10 cellular contexts compared by ENCODE assay signal in genomic region chr9:79667716-79668458, GRCh38.
DNase-seq lines count a peak whose midpoint lies in the region; ATAC-seq, FAIRE-seq and TF ChIP-seq lines count a peak whose summit lies in the region.
"Had no signal": no experiment of that assay in that cellular context is flagged by ENCODE, and none has a peak within 500 bp of the region (broad histone marks: within the 10 kb centered on the region; RNA-seq: fewer than 3 reads in every experiment).

No MANE protein-coding gene starts in this region.

- FAIRE-seq in keratinocyte (lab: Jason Lieb, UNC), result peak; percentile 26

- H2AFZ ChIP-seq in keratinocyte (ENCODE audit: control insufficient read depth, low read length), result no peak overlapping the region

- H4K20me1 ChIP-seq in keratinocyte (ENCODE audit: control insufficient read depth, extremely low read depth, insufficient read depth, low read length), result no peaks in the 10 kb centered on the region

- CTCF ChIA-PET in T-cell (lab: Charles Lee), result no interaction called here

- H3K4me2 ChIP-seq in keratinocyte (ENCODE audit: control insufficient read depth, extremely low read depth, insufficient read depth, low read depth, low read length), result no peak overlapping the region

- H3K36me3 Mint-ChIP-seq in T-cell, result peaks cover 68% of the 10 kb centered on the region

- H3K27ac ChIP-seq in left ventricle myocardium inferior (replicated peaks) (no peak overlapping the region), keratinocyte (ENCODE audit: control insufficient read depth, insufficient read depth, low read length) (no peak overlapping the region), upper lobe of right lung (no peak overlapping the region)
- H3K27ac ChIP-seq: tibial artery had no signal

- peak; percentile 43 for ATAC-seq in Right ventricle myocardium superior (ENCODE audit: poor library complexity)
- ATAC-seq in upper lobe of right lung, result peak; percentile 52
- ATAC-seq in HG02970 (IDR thresholded peaks at IDR 0.05; ENCODE audit: low FRiP score, unreplicated experiment), result no peak
- no peak for ATAC-seq in HG03469 (IDR thresholded peaks at IDR 0.05; ENCODE audit: unreplicated experiment)
- ATAC-seq in T-cell (replicated peaks in 1 of 4), result no peak

- no peaks in the 10 kb centered on the region for H3K79me2 ChIP-seq in keratinocyte (ENCODE audit: control insufficient read depth, insufficient read depth, low read length)

- no peaks in the 10 kb centered on the region for H3K9me3 ChIP-seq in left ventricle myocardium inferior (replicated peaks)
- no peaks in the 10 kb centered on the region for H3K9me3 ChIP-seq in keratinocyte (ENCODE audit: control insufficient read depth, low read depth, low read length)
- no peaks in the 10 kb centered on the region for H3K9me3 ChIP-seq in upper lobe of right lung
- H3K9me3 ChIP-seq: tibial artery had no signal

- POLR2A ChIA-PET in T-cell (lab: Charles Lee), result no interaction called here

- H3K9me3 Mint-ChIP-seq in T-cell, result no peaks in the 10 kb centered on the region

- peaks cover 46% of the 10 kb centered on the region for H3K4me1 ChIP-seq in left ventricle myocardium inferior
- peaks cover 33% of the 10 kb centered on the region for H3K4me1 ChIP-seq in keratinocyte (ENCODE audit: control insufficient read depth, extremely low read depth, insufficient read depth, low read length)
- peaks cover 5% of the 10 kb centered on the region for H3K4me1 ChIP-seq in upper lobe of right lung

- H3K4me3 ChIP-seq in left ventricle myocardium inferior (no peak overlapping the region), keratinocyte (ENCODE audit: control insufficient read depth in 2 of 3, extremely low read depth in 1 of 3, insufficient read depth in 2 of 3, low read depth in 1 of 3, low read length in 3 of 3) (no peak overlapping the region), upper lobe of right lung (no peak overlapping the region)
- H3K4me3 ChIP-seq: tibial artery had no signal

- intact Hi-C loops in Right ventricle myocardium superior (cut with DNase I) (loop anchor here (10.0 kb wide), 1 partner anchor 93 kb away; the partner anchor contains the start of gene TLE4), left ventricle myocardium inferior (cut with micrococcal nuclease) (no loop called here), upper lobe of right lung (cut with DNase I) (no loop called here)

- dilution Hi-C loops in keratinocyte (cut with MboI; ENCODE audit: extremely low pct_ligation_motif_present, low sequenced_read_pairs), result no loop called here

- H3K27me3 ChIP-seq in left ventricle myocardium inferior (ENCODE audit: low read depth) (no peaks in the 10 kb centered on the region), keratinocyte (ENCODE audit: control insufficient read depth, extremely low read depth, insufficient read depth, low read length) (no peaks in the 10 kb centered on the region), upper lobe of right lung (no peaks in the 10 kb centered on the region)
- H3K27me3 ChIP-seq: tibial artery had no signal

- H3K9me1 ChIP-seq in keratinocyte (ENCODE audit: control insufficient read depth, extremely low read depth, insufficient read depth, low read length), result no peaks in the 10 kb centered on the region

- no peak overlapping the region for H3K9ac ChIP-seq in keratinocyte (ENCODE audit: control insufficient read depth, extremely low read depth, insufficient read depth, low read length)

- peaks cover 57 to 72% (median 57%) of the 10 kb centered on the region in 3 donors for H3K4me1 Mint-ChIP-seq in T-cell

- no peak for DNase-seq in Right ventricle myocardium superior
- DNase-seq in left ventricle myocardium inferior, result no peak
- DNase-seq in NCI-H526 treated with DMSO at 0.1 percent for 48 hours (lab: John Stamatoyannopoulos, UW), result peak; percentile 72
- no peak for DNase-seq in keratinocyte (ENCODE audit: low read depth, low spot score)
- no peak for DNase-seq in upper lobe of right lung
- no peak for DNase-seq in T-cell
- DNase-seq: activated T-cell treated with anti-CD3 and anti-CD28 coated beads, Interleukin-2, amount 50 U/mL, for 1 hour; tibial artery had no signal

- no peak overlapping the region for H3K27ac Mint-ChIP-seq in T-cell

- no peak for TF ChIP-seq CTCF in left ventricle myocardium inferior (IDR thresholded peaks at IDR 0.05; ENCODE audit: borderline replicate concordance)
- no peak for TF ChIP-seq CTCF in keratinocyte (optimal IDR thresholded peaks at IDR 0.05 in 1 of 3, IDR thresholded peaks at IDR 0.05 in 1 of 3, conservative IDR thresholded peaks at IDR 0.05 in 1 of 3; ENCODE audit: extremely low read depth in 1 of 3, insufficient read depth in 2 of 3, low read length in 3 of 3)
- no peak for TF ChIP-seq CTCF in upper lobe of right lung (IDR thresholded peaks at IDR 0.05)

- H3K36me3 ChIP-seq in left ventricle myocardium inferior (peaks cover 5% of the 10 kb centered on the region), keratinocyte (ENCODE audit: control insufficient read depth in 2 of 2, extremely low read depth in 1 of 2, insufficient read depth in 2 of 2, low read length in 2 of 2) (no peaks in the 10 kb centered on the region), upper lobe of right lung (no peaks in the 10 kb centered on the region)
- H3K36me3 ChIP-seq: tibial artery had no signal

- no peaks in the 10 kb centered on the region for H3K27me3 Mint-ChIP-seq in T-cell

- no peak overlapping the region for H3K4me3 Mint-ChIP-seq in T-cell

Comparison
In these comparisons a context has a peak if more than half of its experiments do, and no peak if none do; other contexts are left out.
1. ATAC-seq: peak in Right ventricle myocardium superior (single experiment) and upper lobe of right lung (single experiment); none in HG02970 (single experiment), HG03469 (single experiment) and T-cell (0 of 4).